ENCODE assay signal across 8 cellular contexts in the genomic region with DNA sequence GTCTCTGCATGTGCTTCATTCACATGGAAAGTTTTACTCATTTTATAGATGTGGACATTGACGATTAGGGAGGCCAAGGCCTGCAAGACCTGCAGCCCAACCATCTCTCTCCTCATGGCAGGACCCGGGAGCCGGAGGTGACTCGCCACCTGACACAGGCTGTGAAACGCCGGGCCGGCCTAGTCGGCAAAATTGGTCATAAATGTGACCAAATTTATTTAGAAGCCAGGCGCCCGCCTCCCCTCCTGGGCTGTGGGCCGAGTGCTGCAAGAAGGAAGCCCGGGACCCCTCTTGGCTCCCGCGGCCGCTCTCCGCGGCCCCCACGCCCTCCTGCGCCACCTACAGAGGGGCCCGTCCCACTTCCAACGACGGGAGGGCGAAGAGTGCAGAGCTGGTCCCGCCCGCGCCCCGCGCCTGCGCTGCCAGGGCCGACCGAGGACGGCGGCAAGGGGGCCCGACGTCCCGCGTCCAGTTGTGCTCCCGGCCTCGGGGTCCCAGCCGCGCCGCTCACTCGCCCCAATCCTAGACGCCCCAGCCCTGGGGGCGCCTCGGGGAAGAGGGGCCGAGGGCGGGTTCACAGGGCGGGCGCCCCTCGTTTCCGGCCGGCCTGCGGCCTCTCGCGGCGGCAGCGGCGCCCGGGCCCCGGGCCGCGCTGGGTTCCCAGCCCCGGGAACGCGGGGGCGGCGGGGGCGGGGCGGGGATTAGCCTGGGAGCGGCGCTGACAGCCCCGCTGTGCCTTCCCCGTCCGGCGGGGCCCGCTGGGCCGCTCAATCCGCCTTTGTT. TPM values are rescaled to one million over a fixed set of nuclear protein-coding genes. Genes with fewer than 3 reads are reported as not detected.
DNase-seq lines count a peak whose midpoint lies in the region; ATAC-seq and TF ChIP-seq lines count a peak whose summit lies in the region.

No MANE protein-coding gene starts in this region.

- H3K4me1 ChIP-seq in A673 (ENCODE audit: insufficient read depth, low read length, poor library complexity, severe bottlenecking) (no peaks in the 10 kb centered on the region), spleen (peaks cover 5 to 42% (median 35%) of the 10 kb centered on the region in 6 donors)

- BruUV-seq in A673 (replicated peaks; lab: Mats Ljungman, UMichigan), result no TSS peak

- TF ChIP-seq POLR2A in spleen (IDR thresholded peaks at IDR 0.05), result no peak

- CTCF ChIA-PET in A673 (lab: Charles Lee), result no interaction called here
- CTCF ChIA-PET in GM10248 (lab: Yijun Ruan, JAX), result interaction anchor here (0.6 kb wide), 1 partner anchor 13 kb away, joined by 3 read pairs; no protein-coding TSS in a partner anchor

- H3K27ac ChIP-seq in A673 (ENCODE audit: low read depth, low read length, poor library complexity, severe bottlenecking) (peak overlapping the region; percentile 37), spleen (peak overlapping the region in 4 of 8 donors; percentile 16 to 76 (median 44))

- H3K4me3 ChIP-seq in A673 (ENCODE audit: low read depth, low read length, poor library complexity, severe bottlenecking), result peak overlapping the region; percentile 44
- peak overlapping the region; percentile 46 for H3K4me3 ChIP-seq in iPS-18c (ENCODE audit: insufficient read depth, low read depth, low read length)
- peak overlapping the region; percentile 30 to 79 (median 48) for H3K4me3 ChIP-seq in spleen

- DNase-seq in A673 (ENCODE audit: low spot score) (peak; percentile 45), GM10248 (ENCODE audit: extremely low spot score) (peak; percentile 54), NCI-H510A (lab: John Stamatoyannopoulos, UW) (peak; percentile 16), amniotic epithelial cell (ENCODE audit: low read depth) (peak; percentile 31), spleen (peak; percentile 75), amniotic stem cell (lab: John Stamatoyannopoulos, UW) (no peak)

- POLR2A ChIA-PET in A673 (lab: Charles Lee; ENCODE audit: low non-redundant PET), result no interaction called here
- POLR2A ChIA-PET in GM10248 (lab: Yijun Ruan, JAX), result no interaction called here

- WGBS in spleen, 5 donors, result 3 to 33% (median 4%) methylated on average over 5 to 79 of the region's 79 CpGs

- no peaks in the 10 kb centered on the region for H3K9me3 ChIP-seq in A673 (ENCODE audit: low read depth, low read length, poor library complexity, severe bottlenecking)
- no peaks in the 10 kb centered on the region for H3K9me3 ChIP-seq in iPS-18c (ENCODE audit: control insufficient read depth, insufficient read depth, low read length)
- H3K9me3 ChIP-seq in spleen, result no peaks in the 10 kb centered on the region

- no peak for ATAC-seq in GM19455 (IDR thresholded peaks at IDR 0.05; ENCODE audit: unreplicated experiment)

- H3K27me3 ChIP-seq in A673 (replicated peaks; ENCODE audit: insufficient read depth, low read depth, low read length, poor library complexity), result no peaks in the 10 kb centered on the region
- peaks cover 0 to 60% (median 19%) of the 10 kb centered on the region in 7 donors for H3K27me3 ChIP-seq in spleen (replicated peaks in 1 of 7)

- TF ChIP-seq CTCF in A673 (conservative IDR thresholded peaks at IDR 0.05; ENCODE audit: low read depth, low read length), result no peak; the same call in 1 of the 2 replicates
- no peak for TF ChIP-seq CTCF in GM10248 (IDR thresholded peaks at IDR 0.05; ENCODE audit: control extremely low read depth, extremely low read depth, low read depth, missing control alignments)
- peak in 1 of 11 experiments; percentile 14 for TF ChIP-seq CTCF in spleen (IDR thresholded peaks at IDR 0.05 in 8 of 11, conservative IDR thresholded peaks at IDR 0.05 in 3 of 11)

- intact Hi-C loops in A673 (cut with micrococcal nuclease; ENCODE audit: unreplicated experiment) (no loop called here), spleen (cut with DNase I; ENCODE audit: low total_unique reads) (no loop called here)

- no peaks in the 10 kb centered on the region for H3K36me3 ChIP-seq in A673 (ENCODE audit: insufficient read depth, low read length, poor library complexity, severe bottlenecking)
- H3K36me3 ChIP-seq in spleen, result no peaks in the 10 kb centered on the region

RNA-seq across cellular contexts. Expression of gene WNT3, which starts 47.5 kb away (rescaled TPM):
- total RNA-seq in A673 (2021) (1.3 and 2.2 TPM in 2 replicates), spleen (under 1 TPM; 0.32 to 0.94 (median 0.66) TPM)
- polyA plus RNA-seq in spleen, result under 1 TPM; 0.63 to 0.74 (median 0.67) TPM
